Comparison of ENCODE assay signal across 1 cellular context in genomic region chr1:53946252-53947171, GRCh38.
TF ChIP-seq lines count a peak whose summit lies in the region.

Gene LRRC42, plus strand, starts transcription at chr1:53946350. Its CDS starts 5,650 bp downstream, at chr1:53952000.

TF ChIP-seq in GM23338, 12 proteins besides CTCF, POLR2A, EP300 and RAD21 (continued from another document):
- TF ChIP-seq ZNF462 (CRISPR knock-in tag; IDR thresholded peaks at IDR 0.05) (no peak), NANOG (IDR thresholded peaks at IDR 0.05; ENCODE audit: borderline replicate concordance) (no peak), EZH2 (IDR thresholded peaks at IDR 0.05; ENCODE audit: low read depth, unreplicated experiment) (no peak), CREB1 (CRISPR knock-in tag; IDR thresholded peaks at IDR 0.05; ENCODE audit: low read depth) (no peak), ZNF114 (CRISPR knock-in tag; IDR thresholded peaks at IDR 0.05) (no peak), ETS1 (IDR thresholded peaks at IDR 0.05) (no peak), STAT1 (IDR thresholded peaks at IDR 0.05; ENCODE audit: unreplicated experiment) (no peak), JUNB (IDR thresholded peaks at IDR 0.05; ENCODE audit: unreplicated experiment) (no peak)
